8 cellular contexts compared by ENCODE assay signal in genomic region chr5:55226934-55227737, GRCh38. TPM values are rescaled to one million over a fixed set of nuclear protein-coding genes. Genes with fewer than 3 reads are reported as not detected.
DNase-seq lines count a peak whose midpoint lies in the region; ATAC-seq and TF ChIP-seq lines count a peak whose summit lies in the region.

Gene MCIDAS (minus strand): TSS chr5:55227315. CDS start chr5:55227138, 177 bp downstream.

- H3K27ac Mint-ChIP-seq in WTC11, result no peak within 1 kb of the TSS

- no TSS peak for BruUV-seq in HCT116 (replicated peaks; lab: Mats Ljungman, UMichigan)

- H3K4me1 Mint-ChIP-seq in WTC11, result peaks cover 38% of the 10 kb centered on the region

- POLR2A ChIA-PET in HCT116 (lab: Charles Lee), result interaction anchor here (1.0 to 1.6 kb wide), 2 partner anchors 8 to 50 kb away, joined by 3 to 9 read pairs; no protein-coding TSS in a partner anchor
- POLR2A ChIA-PET in WTC11 (lab: Charles Lee), result no interaction called here

- H3K9me3 Mint-ChIP-seq in WTC11, result no peaks in the 10 kb centered on the region

- H3K4me3 ChIP-seq in GM08714 (ENCODE audit: low read length) (peak within 1 kb of the TSS; percentile 29; the same call in 1 of the 2 replicates), HCT116 (replicated peaks in 1 of 2; ENCODE audit: low read depth in 1 of 2, low read length in 2 of 2) (peak within 1 kb of the TSS; percentile 62 to 75), tibial artery (peak within 1 kb of the TSS; percentile 42 to 50)

- H3K9ac ChIP-seq in HCT116 (ENCODE audit: low read length), result peak within 1 kb of the TSS; percentile 85

- ATAC-seq in HCT116 (peak; percentile 79), WTC11 (peak; percentile 43), HG02610 (IDR thresholded peaks at IDR 0.05; ENCODE audit: unreplicated experiment) (no peak)

- H3K27me3 Mint-ChIP-seq in WTC11 (ENCODE audit: low read depth), result peaks cover 99% of the 10 kb centered on the region

- CTCF ChIA-PET in HCT116 (lab: Charles Lee) (interaction anchor here (1.2 to 1.7 kb wide), 3 partner anchors 9 to 465 kb away, joined by 3 to 8 read pairs (median 4); partner anchors contain the start of gene CDC20B), WTC11 (lab: Charles Lee) (interaction anchor here (0.6 to 2.0 kb wide), 5 partner anchors 7 to 60 kb away, joined by 3 to 8 read pairs (median 5); partner anchors contain the start of gene CDC20B)

- RAD21 ChIA-PET in HCT116 (lab: Charles Lee; ENCODE audit: low non-redundant PET in 1 of 2, low total read pairs in 2 of 2, uncharacterized antibody in 2 of 2, unreplicated experiment in 2 of 2), result no interaction called here

- peak within 1 kb of the TSS; percentile 72 for H3K4me3 Mint-ChIP-seq in WTC11

- DNase-seq in HCT116 (ENCODE audit: low read depth, low spot score) (peak; percentile 64), NCI-H146 (lab: John Stamatoyannopoulos, UW) (peak; percentile 74), WTC11 (ENCODE audit: low spot score) (peak; percentile 83), ecto neural progenitor cell (ENCODE audit: low spot score) (peak; percentile 86), mucosa of gallbladder (ENCODE audit: low spot score) (peak; percentile 57), tibial artery (peak in 1 of 2 donors; percentile 72)

- H2AFZ ChIP-seq in HCT116 (ENCODE audit: low read depth, low read length, poor library complexity, severe bottlenecking), result peak within 1 kb of the TSS; percentile 84

- intact Hi-C loops in HCT116 (cut with micrococcal nuclease) (loop anchor here (2.0 to 5.0 kb wide), 5 partner anchors 40 to 695 kb away; partner anchors contain the start of genes CDC20B, DHX29 and MTREX), tibial artery (cut with DNase I; ENCODE audit: low total_unique reads) (no loop called here)

- H3K36me3 ChIP-seq in HCT116 (ENCODE audit: control insufficient read depth in 1 of 2, insufficient read depth in 2 of 2, low read length in 2 of 2), result 0 out of 4 replicates have a peak, but pooled peaks cover 1 to 5% of the 10 kb centered on the region in 2 experiments
- no peaks in the 10 kb centered on the region for H3K36me3 ChIP-seq in tibial artery

- no peaks in the 10 kb centered on the region for H3K36me3 Mint-ChIP-seq in WTC11

- peak; percentile 67 for TF ChIP-seq POLR2A in HCT116 (IDR thresholded peaks at IDR 0.05; ENCODE audit: borderline replicate concordance, extremely low read depth, insufficient read depth, insufficient read length)

- H3K9me2 ChIP-seq in HCT116 (ENCODE audit: insufficient read depth), result no peaks in the 10 kb centered on the region

- TF ChIP-seq RAD21 in HCT116 (IDR thresholded peaks at IDR 0.05; ENCODE audit: low read depth), result no peak

- peaks cover 3% of the 10 kb centered on the region; the same call in 1 of the 2 replicates for H3K79me2 ChIP-seq in HCT116 (ENCODE audit: insufficient read depth, low read length)

- H3K27me3 ChIP-seq in HCT116 (ENCODE audit: insufficient read depth, low read length) (no peaks in the 10 kb centered on the region), tibial artery (peaks cover 3 to 100% of the 10 kb centered on the region in 2 donors)

- H3K27ac ChIP-seq in HCT116 (ENCODE audit: low read depth, low read length), result peak within 1 kb of the TSS; percentile 92
- no peak within 1 kb of the TSS for H3K27ac ChIP-seq in tibial artery

- TF ChIP-seq CTCF in HCT116 (IDR thresholded peaks at IDR 0.05 in 2 of 3, conservative IDR thresholded peaks at IDR 0.05 in 1 of 3; ENCODE audit: borderline replicate concordance in 1 of 3, insufficient read depth in 1 of 3, low read depth in 2 of 3, low read length in 2 of 3), result peak in 1 of 3 experiments; percentile 1; a peak in 1 of 6 replicates
- no peak for TF ChIP-seq CTCF in WTC11 (IDR thresholded peaks at IDR 0.05)
- TF ChIP-seq CTCF in tibial artery (IDR thresholded peaks at IDR 0.05), result no peak

- no peaks in the 10 kb centered on the region for H4K20me1 ChIP-seq in HCT116 (ENCODE audit: insufficient read depth)

- peaks cover 10 to 22% of the 10 kb centered on the region in 2 experiments for H3K4me1 ChIP-seq in HCT116 (ENCODE audit: control insufficient read depth in 1 of 2, insufficient read depth in 2 of 2, low read length in 2 of 2)
- peaks cover 0 to 36% (median 28%) of the 10 kb centered on the region in 4 donors for H3K4me1 ChIP-seq in tibial artery

- H3K4me2 ChIP-seq in HCT116 (ENCODE audit: low read length), result peak within 1 kb of the TSS; percentile 92

- H3K9me3 ChIP-seq in HCT116 (ENCODE audit: control insufficient read depth in 1 of 2, insufficient read depth in 1 of 2, low read depth in 1 of 2, low read length in 2 of 2), result no peaks in the 10 kb centered on the region
- H3K9me3 ChIP-seq in tibial artery, result no peaks in the 10 kb centered on the region

TF ChIP-seq in HCT116, 20 proteins besides CTCF, POLR2A, EP300 and RAD21:
- TF ChIP-seq EZH2phosphoT487 (IDR thresholded peaks at IDR 0.05; ENCODE audit: borderline replicate concordance), result no peak
- peak; percentile 15 for TF ChIP-seq TCF7L2 (IDR thresholded peaks at IDR 0.05; ENCODE audit: borderline replicate concordance, extremely low read depth, insufficient read depth, insufficient read length)
- peak; percentile 62 for TF ChIP-seq POLR2AphosphoS5 (IDR thresholded peaks at IDR 0.05; ENCODE audit: low read depth, low read length)
- peak; percentile 92 for TF ChIP-seq ZFX (IDR thresholded peaks at IDR 0.05)

TF ChIP-seq in WTC11, 78 proteins besides CTCF, POLR2A, EP300 and RAD21 (continues in another document):
- TF ChIP-seq HMGXB4 (CRISPR knock-in tag; IDR thresholded peaks at IDR 0.05) (peak; percentile 77; the same call in 1 of the 2 replicates), NR3C1 (CRISPR knock-in tag; conservative IDR thresholded peaks at IDR 0.05; ENCODE audit: low read depth) (no peak), USF2 (CRISPR knock-in tag; IDR thresholded peaks at IDR 0.05) (0 out of 2 replicates have a peak, but pooled peaks have one; percentile 9), NFATC4 (CRISPR knock-in tag; IDR thresholded peaks at IDR 0.05) (no peak), ATF3 (CRISPR knock-in tag; conservative IDR thresholded peaks at IDR 0.05) (no peak), JAZF1 (CRISPR knock-in tag; IDR thresholded peaks at IDR 0.05) (no peak), TEAD4 (CRISPR knock-in tag; IDR thresholded peaks at IDR 0.05) (no peak), TP53 (CRISPR knock-in tag; IDR thresholded peaks at IDR 0.05) (peak; percentile 54; the same call in 1 of the 2 replicates), NFE2L1 (CRISPR knock-in tag; IDR thresholded peaks at IDR 0.05) (no peak), ZNF281 (CRISPR knock-in tag; IDR thresholded peaks at IDR 0.05) (0 out of 2 replicates have a peak, but pooled peaks have one; percentile 46), SMAD4 (CRISPR knock-in tag; IDR thresholded peaks at IDR 0.05) (no peak), ZNF232 (CRISPR knock-in tag; IDR thresholded peaks at IDR 0.05) (0 out of 2 replicates have a peak, but pooled peaks have one; percentile 12), GRHL2 (CRISPR knock-in tag; IDR thresholded peaks at IDR 0.05; ENCODE audit: insufficient replicate concordance, severe bottlenecking) (no peak)

RNA-seq across cellular contexts. Expression of gene MCIDAS, which starts in this region (rescaled TPM):
- total RNA-seq in HCT116 (2021; ENCODE audit: unreplicated experiment), result 6.4 TPM
- polyA plus RNA-seq in HCT116 (2012), result 3.1 and 3.4 TPM in 2 replicates
- 0.20 TPM in 1 of 3 replicates, not detected in the others for total RNA-seq in WTC11 (2021)
- total RNA-seq in mucosa of gallbladder, result 0.92 TPM

Comparison
In these comparisons a context has a peak if more than half of its experiments do, and no peak if none do; other contexts are left out.
1. Peak in DNase-seq and ATAC-seq in WTC11; RNA of the gene not detected or under 1 TPM.
2. Peak in DNase-seq in mucosa of gallbladder; RNA of the gene not detected or under 1 TPM.